In genomic region chr2:27828305-27828704, GRCh38 we compare ENCODE assay signal across 14 cellular contexts.
"Had no signal": no experiment of that assay in that cellular context is flagged by ENCODE, and none has a peak within 500 bp of the region (broad histone marks: within the 10 kb centered on the region; RNA-seq: fewer than 3 reads in every experiment).

No MANE protein-coding gene starts in this region.

- DNase-seq: activated CD4-positive, alpha-beta memory T cell treated with anti-CD3 and anti-CD28 coated beads, Interleukin-2, amount 10 ng/mL, durations not matched to agents 7 days and 5 days; activated CD4-positive, alpha-beta T cell treated with anti-CD3 and anti-CD28 coated beads for 4 hours; activated effector memory CD4-positive, alpha-beta T cell treated with Interleukin-2 at 50 U/mL for 16 hours; activated naive CD4-positive, alpha-beta T cell treated with anti-CD3 and anti-CD28 coated beads, Interleukin-2, amount 50 U/mL, for 16 hours; activated T-cell treated with anti-CD3 and anti-CD28 coated beads, Interleukin-2, amount 50 U/mL, for 24 hours; dermis blood vessel endothelial cell; effector memory CD8-positive, alpha-beta T cell; foreskin keratinocyte; kidney glomerular epithelial cell; right cardiac atrium; stimulated activated CD4-positive, alpha-beta T cell treated with anti-CD3 and anti-CD28 coated beads, Interleukin-15, amount 100 ng/mL, for 24 hours; stimulated activated CD4-positive, alpha-beta T cell treated with anti-CD3 and anti-CD28 coated beads, Interleukin-4, amount 100 ng/mL, for 1 hour; stimulated activated naive CD4-positive, alpha-beta T cell; tibial artery had no signal
